In genomic region chr11:126793596-126793995, GRCh38 we compare ENCODE assay signal across 22 cellular contexts.
DNase-seq lines count a peak whose midpoint lies in the region; ATAC-seq, FAIRE-seq and TF ChIP-seq lines count a peak whose summit lies in the region.
"Had no signal": no experiment of that assay in that cellular context is flagged by ENCODE, and none has a peak within 500 bp of the region (broad histone marks: within the 10 kb centered on the region; RNA-seq: fewer than 3 reads in every experiment).

No MANE protein-coding gene starts in this region.

- no peak overlapping the region for H3K4me3 ChIP-seq in K562
- H3K4me3 ChIP-seq: GM12878, GM23248 had no signal

- H3K79me2 ChIP-seq in K562 (ENCODE audit: control insufficient read depth, insufficient read depth, low read length): no peaks in the 10 kb centered on the region

- in situ Hi-C loops in K562 (cut with MboI): no loop called here

- H3K9me3 ChIP-seq in K562 (replicated peaks; ENCODE audit: control insufficient read depth, insufficient read depth, low read depth, low read length): no peaks in the 10 kb centered on the region

- TF ChIP-seq CTCF in K562 (IDR thresholded peaks at IDR 0.05 in 2 of 3, conservative IDR thresholded peaks at IDR 0.05 in 1 of 3; ENCODE audit: insufficient read depth in 2 of 3, low read depth in 1 of 3, low read length in 3 of 3): no peak

- H3K9ac ChIP-seq in K562 (ENCODE audit: insufficient read depth in 1 of 2, low read depth in 2 of 2, low read length in 2 of 2): no peak overlapping the region
- H3K9ac ChIP-seq: GM23248 had no signal

- H4K20me1 ChIP-seq in K562 (replicated peaks; ENCODE audit: control insufficient read depth, insufficient read depth, low read length): 0 out of 2 replicates have a peak, but pooled peaks cover 4% of the 10 kb centered on the region

- no peak for FAIRE-seq in K562 (lab: Jason Lieb, UNC)
- FAIRE-seq: GM12878, HTR-8/SVneo had no signal

- no peak overlapping the region for H3K4me2 ChIP-seq in K562 (ENCODE audit: insufficient read depth, low read length)

- POLR2A ChIA-PET in K562 (lab: Yijun Ruan, JAX): no interaction called here

- 0% methylated on average over 6 of the region's 6 CpGs for WGBS in K562 (ENCODE audit: insufficient coverage, low coverage, missing lambda C conversion rate)

- CTCF ChIA-PET in K562 (lab: Yijun Ruan, JAX; ENCODE audit: low intra/inter-chr PET ratio): no interaction called here

- peaks cover 0 to 9% of the 10 kb centered on the region in 2 experiments; a peak in 1 of 5 replicates for H3K27me3 ChIP-seq in K562 (ENCODE audit: control insufficient read depth in 2 of 2, insufficient read depth in 2 of 2, low read length in 2 of 2)

- no peak for TF ChIP-seq RAD21 in K562 (CRISPR knock-in tag; conservative IDR thresholded peaks at IDR 0.05 in 1 of 2, IDR thresholded peaks at IDR 0.05 in 1 of 2)

- intact Hi-C loops in K562 (cut with micrococcal nuclease): no loop called here

- no peaks in the 10 kb centered on the region for H3K36me3 ChIP-seq in K562 (ENCODE audit: control insufficient read depth, insufficient read depth, low read length)

- no peaks in the 10 kb centered on the region for H3K4me1 ChIP-seq in K562 (replicated peaks in 1 of 2; ENCODE audit: control insufficient read depth in 2 of 2, insufficient read depth in 2 of 2, low read length in 2 of 2)

- DNase-seq in K562 (ENCODE audit: extremely low read depth in 1 of 4, low spot score in 3 of 4) (no peak), germinal center (ENCODE audit: low spot score) (peak; percentile 16), SHP77 treated with DMSO at 0.1 percent for 48 hours (lab: John Stamatoyannopoulos, UW) (no peak), NCI-H128 (lab: John Stamatoyannopoulos, UW; ENCODE audit: unreplicated experiment) (no peak), NCI-H82 treated with DMSO at 0.1 percent for 48 hours (lab: John Stamatoyannopoulos, UW; ENCODE audit: unreplicated experiment) (no peak), iPS-NIHi11 (ENCODE audit: low spot score) (no peak)
- DNase-seq: CD4-positive, alpha-beta T cell; COR-L47; DMS 273 treated with DMSO at 0.1 percent for 48 hours; DND-41; GM23248; MV-4-11; NCI-H1105 treated with DMSO at 0.1 percent for 48 hours; NCI-H1694 treated with DMSO at 0.1 percent for 48 hours; NCI-H2107; NCI-H446 treated with DMSO at 0.1 percent for 48 hours; OCI-M1 had no signal

- no peak for TF ChIP-seq EP300 in K562 (IDR thresholded peaks at IDR 0.05; ENCODE audit: low read length)

- H2AFZ ChIP-seq in K562 (ENCODE audit: low read depth, low read length): no peak overlapping the region
- H2AFZ ChIP-seq: GM23248 had no signal

- BruUV-seq in K562 (replicated peaks; lab: Mats Ljungman, UMichigan): no TSS peak

- no peak for TF ChIP-seq POLR2A in K562 (conservative IDR thresholded peaks at IDR 0.05)

- no peaks in the 10 kb centered on the region for H3K9me1 ChIP-seq in K562 (ENCODE audit: control insufficient read depth, insufficient read depth, low read length)

- no peak overlapping the region for H3K27ac ChIP-seq in K562 (ENCODE audit: extremely low read depth, low read depth, low read length)
- H3K27ac ChIP-seq: GM23248 had no signal

- ATAC-seq in HG02759 (IDR thresholded peaks at IDR 0.05; ENCODE audit: unreplicated experiment) (peak; percentile 46), K562 (no peak)
- ATAC-seq: GM12878, HCT116, Right ventricle myocardium inferior had no signal

TF ChIP-seq in K562, 482 proteins besides CTCF, POLR2A, EP300 and RAD21 (continues in another document):
- TF ChIP-seq ZBTB40 (IDR thresholded peaks at IDR 0.05) (peak; percentile 66), ZBTB40 (CRISPR knock-in tag; IDR thresholded peaks at IDR 0.05) (no peak), EWSR1 (IDR thresholded peaks at IDR 0.05; ENCODE audit: borderline replicate concordance, low read depth, partially characterized antibody) (no peak), GABPA (tag; conservative IDR thresholded peaks at IDR 0.05; ENCODE audit: low read depth) (peak; percentile 76)
- TF ChIP-seq, protein P1, sequence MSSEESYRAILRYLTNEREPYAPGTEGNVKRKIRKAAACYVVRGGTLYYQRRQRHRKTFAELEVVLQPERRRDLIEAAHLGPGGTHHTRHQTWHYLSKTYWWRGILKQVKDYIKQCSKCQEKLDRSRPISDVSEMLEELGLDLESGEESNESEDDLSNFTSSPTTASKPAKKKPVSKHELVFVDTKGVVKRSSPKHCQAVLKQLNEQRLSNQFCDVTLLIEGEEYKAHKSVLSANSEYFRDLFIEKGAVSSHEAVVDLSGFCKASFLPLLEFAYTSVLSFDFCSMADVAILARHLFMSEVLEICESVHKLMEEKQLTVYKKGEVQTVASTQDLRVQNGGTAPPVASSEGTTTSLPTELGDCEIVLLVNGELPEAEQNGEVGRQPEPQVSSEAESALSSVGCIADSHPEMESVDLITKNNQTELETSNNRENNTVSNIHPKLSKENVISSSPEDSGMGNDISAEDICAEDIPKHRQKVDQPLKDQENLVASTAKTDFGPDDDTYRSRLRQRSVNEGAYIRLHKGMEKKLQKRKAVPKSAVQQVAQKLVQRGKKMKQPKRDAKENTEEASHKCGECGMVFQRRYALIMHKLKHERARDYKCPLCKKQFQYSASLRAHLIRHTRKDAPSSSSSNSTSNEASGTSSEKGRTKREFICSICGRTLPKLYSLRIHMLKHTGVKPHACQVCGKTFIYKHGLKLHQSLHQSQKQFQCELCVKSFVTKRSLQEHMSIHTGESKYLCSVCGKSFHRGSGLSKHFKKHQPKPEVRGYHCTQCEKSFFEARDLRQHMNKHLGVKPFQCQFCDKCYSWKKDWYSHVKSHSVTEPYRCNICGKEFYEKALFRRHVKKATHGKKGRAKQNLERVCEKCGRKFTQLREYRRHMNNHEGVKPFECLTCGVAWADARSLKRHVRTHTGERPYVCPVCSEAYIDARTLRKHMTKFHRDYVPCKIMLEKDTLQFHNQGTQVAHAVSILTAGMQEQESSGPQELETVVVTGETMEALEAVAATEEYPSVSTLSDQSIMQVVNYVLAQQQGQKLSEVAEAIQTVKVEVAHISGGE (CRISPR knock-in tag; IDR thresholded peaks at IDR 0.05): peak in 2 of 3 experiments; percentile 58 to 92; a peak in 3 of 6 replicates
